In genomic region chr2:50419778-50420177, GRCh38 we compare ENCODE assay signal across 11 cellular contexts.
"Had no signal": no experiment of that assay in that cellular context is flagged by ENCODE, and none has a peak within 500 bp of the region (broad histone marks: within the 10 kb centered on the region; RNA-seq: fewer than 3 reads in every experiment).

No MANE protein-coding gene starts in this region.

- H3K9ac ChIP-seq: GM23248 had no signal

- FAIRE-seq: H1, H54 had no signal

- ATAC-seq: GM23338, HCT116 had no signal

- H3K9me3 Mint-ChIP-seq: GM23338, H9 had no signal

- H3K4me3 Mint-ChIP-seq: GM23338, H9, HFFc6 had no signal

- H3K4me2 ChIP-seq: GM23338 had no signal

- H3K4me3 ChIP-seq: GM23248, GM23338, HAP-1 had no signal

- H2AFZ ChIP-seq: GM23248, GM23338 had no signal

- H3K27ac ChIP-seq: GM23248 had no signal

- H3K36me3 ChIP-seq: HAP-1 had no signal

- DNase-seq: GM23248, GOT3, H7, H9, HCEC 1CT, HFFc6 had no signal

- H3K27ac Mint-ChIP-seq: GM23338, HFFc6 had no signal
